19 cellular contexts compared by ENCODE assay signal in genomic region chr12:52452101-52452500, GRCh38. TPM values are rescaled to one million over a fixed set of nuclear protein-coding genes. Genes with fewer than 3 reads are reported as not detected.
"Had no signal": no experiment of that assay in that cellular context is flagged by ENCODE, and none has a peak within 500 bp of the region (broad histone marks: within the 10 kb centered on the region; RNA-seq: fewer than 3 reads in every experiment).

KRT6B (minus strand) TSS chr12:52452146; CDS start chr12:52452078, 68 bp downstream.

- H3K27ac Mint-ChIP-seq: activated CD8-positive, alpha-beta memory T cell treated with anti-CD3 and anti-CD28 coated beads, Interleukin-2, amount 10 ng/mL, durations not matched to agents 7 days and 5 days; activated naive CD8-positive, alpha-beta T cell treated with anti-CD3 and anti-CD28 coated beads for 36 hours; activated T-cell treated with anti-CD3 and anti-CD28 coated beads, Interleukin-2, amount 50 U/mL, for 24 hours; immature natural killer cell; memory B cell; natural killer cell treated with Interleukin-12 subunit alpha and Interleukin-12 subunit beta and Interleukin-15 and Interleukin-18, amount 100 ng/mL, for 72 hours; stimulated activated naive CD8-positive, alpha-beta T cell treated with anti-CD3 and anti-CD28 coated beads, Interleukin-15, amount 100 ng/mL, for 72 hours had no signal

- H3K36me3 ChIP-seq: sigmoid colon, thoracic aorta had no signal

- H3K27me3 ChIP-seq: sigmoid colon had no signal

- H3K9me3 ChIP-seq: sigmoid colon, thoracic aorta had no signal

- H3K4me3 ChIP-seq: sigmoid colon, thoracic aorta had no signal

- H3K4me1 Mint-ChIP-seq: stimulated activated naive CD8-positive, alpha-beta T cell treated with anti-CD3 and anti-CD28 coated beads, Interleukin-15, amount 100 ng/mL, for 72 hours had no signal

- DNase-seq: activated CD4-positive, alpha-beta T cell treated with anti-CD3 and anti-CD28 coated beads, Interleukin-2, amount 50 U/mL, for 48 hours; activated CD4-positive, CD25-positive, alpha-beta regulatory T cell treated with anti-CD3 and anti-CD28 coated beads, Interleukin-2, amount 50 U/mL, for 72 hours; activated CD8-positive, alpha-beta memory T cell treated with anti-CD3 and anti-CD28 coated beads, Interleukin-2, amount 10 ng/mL, durations not matched to agents 7 days and 5 days; activated gamma-delta T cell; activated naive CD8-positive, alpha-beta T cell treated with anti-CD3 and anti-CD28 coated beads for 36 hours; activated T-cell treated with anti-CD3 and anti-CD28 coated beads, Interleukin-2, amount 50 U/mL, for 24 hours; effector memory CD4-positive, alpha-beta T cell; immature natural killer cell; left cardiac atrium; nucleus accumbens; sigmoid colon; stimulated activated CD4-positive, alpha-beta T cell treated with anti-CD3 and anti-CD28 coated beads, Interleukin-4, amount 100 ng/mL, for 4 hours; stimulated activated naive CD8-positive, alpha-beta T cell treated with anti-CD3 and anti-CD28 coated beads, Interleukin-15, amount 100 ng/mL, for 72 hours; SW 1271 had no signal

- H3K9me3 Mint-ChIP-seq: activated naive CD8-positive, alpha-beta T cell treated with anti-CD3 and anti-CD28 coated beads for 36 hours; activated T-cell treated with anti-CD3 and anti-CD28 coated beads, Interleukin-2, amount 50 U/mL, for 24 hours; immature natural killer cell; memory B cell; natural killer cell treated with Interleukin-12 subunit alpha and Interleukin-12 subunit beta and Interleukin-15 and Interleukin-18, amount 100 ng/mL, for 72 hours; stimulated activated naive CD8-positive, alpha-beta T cell treated with anti-CD3 and anti-CD28 coated beads, Interleukin-15, amount 100 ng/mL, for 72 hours had no signal

- H3K36me3 Mint-ChIP-seq: activated CD8-positive, alpha-beta memory T cell treated with anti-CD3 and anti-CD28 coated beads, Interleukin-2, amount 10 ng/mL, durations not matched to agents 7 days and 5 days; activated naive CD8-positive, alpha-beta T cell treated with anti-CD3 and anti-CD28 coated beads for 36 hours; immature natural killer cell; memory B cell; natural killer cell treated with Interleukin-12 subunit alpha and Interleukin-12 subunit beta and Interleukin-15 and Interleukin-18, amount 100 ng/mL, for 72 hours had no signal

- H3K4me1 ChIP-seq: sigmoid colon had no signal

- H3K4me3 Mint-ChIP-seq: activated CD8-positive, alpha-beta memory T cell treated with anti-CD3 and anti-CD28 coated beads, Interleukin-2, amount 10 ng/mL, durations not matched to agents 7 days and 5 days; activated naive CD8-positive, alpha-beta T cell treated with anti-CD3 and anti-CD28 coated beads for 36 hours; activated T-cell treated with anti-CD3 and anti-CD28 coated beads, Interleukin-2, amount 50 U/mL, for 24 hours; immature natural killer cell; memory B cell; natural killer cell treated with Interleukin-12 subunit alpha and Interleukin-12 subunit beta and Interleukin-15 and Interleukin-18, amount 100 ng/mL, for 72 hours; stimulated activated naive CD8-positive, alpha-beta T cell treated with anti-CD3 and anti-CD28 coated beads, Interleukin-15, amount 100 ng/mL, for 72 hours had no signal

- ATAC-seq: activated CD8-positive, alpha-beta memory T cell treated with anti-CD3 and anti-CD28 coated beads, Interleukin-2, amount 10 ng/mL, durations not matched to agents 7 days and 5 days; left cardiac atrium; stimulated activated naive CD8-positive, alpha-beta T cell treated with anti-CD3 and anti-CD28 coated beads, Interleukin-15, amount 100 ng/mL, for 72 hours had no signal

- H3K27ac ChIP-seq: sigmoid colon, thoracic aorta had no signal

RNA-seq across cellular contexts. Expression of gene KRT6B, which starts in this region (rescaled TPM):
- total RNA-seq: activated CD8-positive, alpha-beta memory T cell treated with anti-CD3 and anti-CD28 coated beads, Interleukin-2, amount 10 ng/mL, durations not matched to agents 7 days and 5 days; activated naive CD8-positive, alpha-beta T cell treated with anti-CD3 and anti-CD28 coated beads for 36 hours; epithelial cell of proximal tubule; fibroblast of villous mesenchyme; left cardiac atrium; natural killer cell treated with Interleukin-12 subunit alpha and Interleukin-12 subunit beta and Interleukin-15 and Interleukin-18, amount 100 ng/mL, for 72 hours; sigmoid colon had no signal
